In genomic region chr9:21331676-21332402, GRCh38 we compare ENCODE assay signal across 12 cellular contexts. TPM values are rescaled to one million over a fixed set of nuclear protein-coding genes. Genes with fewer than 3 reads are reported as not detected.
DNase-seq lines count a peak whose midpoint lies in the region; ATAC-seq, FAIRE-seq and TF ChIP-seq lines count a peak whose summit lies in the region.
"Had no signal": no experiment of that assay in that cellular context is flagged by ENCODE, and none has a peak within 500 bp of the region (broad histone marks: within the 10 kb centered on the region; RNA-seq: fewer than 3 reads in every experiment).

No MANE protein-coding gene starts in this region.

- 31 to 41% methylated on average over 5 of the region's 5 CpGs for WGBS in pancreas, 2 donors
- 51% methylated on average over 5 of the region's 5 CpGs for WGBS in testis, 2 donors

- no peak for ATAC-seq in pancreas
- ATAC-seq in activated CD4-positive, CD25-positive, alpha-beta regulatory T cell treated with anti-CD3 and anti-CD28 coated beads, Interleukin-2, amount 50 U/mL, for 24 hours, result no peak
- ATAC-seq: mucosa of descending colon had no signal

- TF ChIP-seq POLR2A in GM12891 (IDR thresholded peaks at IDR 0.05; ENCODE audit: low read depth, low read length) (no peak), testis (IDR thresholded peaks at IDR 0.05) (no peak)

- H3K27me3 ChIP-seq in pancreas, result no peaks in the 10 kb centered on the region
- no peaks in the 10 kb centered on the region for H3K27me3 ChIP-seq in testis

- no peak overlapping the region for H3K27ac Mint-ChIP-seq in activated CD4-positive, alpha-beta memory T cell treated with anti-CD3 and anti-CD28 coated beads, Interleukin-2, amount 10 ng/mL, durations not matched to agents 7 days and 5 days

- DNase-seq in AG04449 (ENCODE audit: low read depth, low spot score) (no peak), GM12891 (ENCODE audit: insufficient read length, low spot score) (no peak), iris pigment epithelial cell (ENCODE audit: low read depth) (peak; percentile 11), pancreas (no peak), testis (no peak)
- DNase-seq in activated CD4-positive, alpha-beta memory T cell treated with anti-CD3 and anti-CD28 coated beads, Interleukin-2, amount 10 ng/mL, durations not matched to agents 7 days and 5 days, result no peak
- no peak for DNase-seq in stimulated activated naive CD4-positive, alpha-beta T cell (lab: John Stamatoyannopoulos, UW)
- DNase-seq: mucosa of descending colon, NCI-H446 treated with DMSO at 0.1 percent for 48 hours, substantia nigra had no signal

- H3K36me3 ChIP-seq in pancreas, result no peaks in the 10 kb centered on the region
- H3K36me3 ChIP-seq in testis (ENCODE audit: low read depth, missing control alignments), result no peaks in the 10 kb centered on the region

- peaks cover 38% of the 10 kb centered on the region for H3K36me3 Mint-ChIP-seq in activated CD4-positive, alpha-beta memory T cell treated with anti-CD3 and anti-CD28 coated beads, Interleukin-2, amount 10 ng/mL, durations not matched to agents 7 days and 5 days (ENCODE audit: low read depth)

- H3K4me1 Mint-ChIP-seq in activated CD4-positive, alpha-beta memory T cell treated with anti-CD3 and anti-CD28 coated beads, Interleukin-2, amount 10 ng/mL, durations not matched to agents 7 days and 5 days, result peaks cover 59% of the 10 kb centered on the region

- peak overlapping the region; percentile 10 for H3K4me3 Mint-ChIP-seq in activated CD4-positive, alpha-beta memory T cell treated with anti-CD3 and anti-CD28 coated beads, Interleukin-2, amount 10 ng/mL, durations not matched to agents 7 days and 5 days

- no peak for TF ChIP-seq CTCF in AG04449 (IDR thresholded peaks at IDR 0.05; ENCODE audit: insufficient read depth, low read length, missing control alignments)
- TF ChIP-seq CTCF in pancreas (IDR thresholded peaks at IDR 0.05), result no peak
- TF ChIP-seq CTCF in testis (IDR thresholded peaks at IDR 0.05), result no peak

- H3K9me3 Mint-ChIP-seq in activated CD4-positive, alpha-beta memory T cell treated with anti-CD3 and anti-CD28 coated beads, Interleukin-2, amount 10 ng/mL, durations not matched to agents 7 days and 5 days, result no peaks in the 10 kb centered on the region

- no peaks in the 10 kb centered on the region for H3K9me3 ChIP-seq in pancreas
- no peaks in the 10 kb centered on the region for H3K9me3 ChIP-seq in testis
- H3K9me3 ChIP-seq: mucosa of descending colon had no signal

- FAIRE-seq in GM12891 (lab: Jason Lieb, UNC) (peak; percentile 40), pancreas (lab: Jason Lieb, UNC) (no peak)

- H3K4me3 ChIP-seq in AG04449 (ENCODE audit: low read depth, low read length) (peak overlapping the region; percentile 9; the same call in 1 of the 2 replicates), pancreas (no peak overlapping the region), testis (no peak overlapping the region)
- H3K4me3 ChIP-seq: mucosa of descending colon had no signal

- intact Hi-C loops in pancreas (cut with DNase I), result no loop called here
- intact Hi-C loops in testis (cut with DNase I; ENCODE audit: low total_unique reads), result no loop called here

- peaks cover 2% of the 10 kb centered on the region for H3K27me3 Mint-ChIP-seq in activated CD4-positive, alpha-beta memory T cell treated with anti-CD3 and anti-CD28 coated beads, Interleukin-2, amount 10 ng/mL, durations not matched to agents 7 days and 5 days

- H3K27ac ChIP-seq in pancreas (no peak overlapping the region), testis (no peak overlapping the region)

- POLR2A ChIA-PET in AG04449 (lab: Yijun Ruan, JAX), result interaction anchor here (0.9 kb wide), 1 partner anchor 10 kb away, joined by 7 read pairs; no protein-coding TSS in a partner anchor
- POLR2A ChIA-PET in activated CD4-positive, alpha-beta memory T cell treated with anti-CD3 and anti-CD28 coated beads, Interleukin-2, amount 10 ng/mL, durations not matched to agents 7 days and 5 days (lab: Charles Lee), result no interaction called here

- CTCF ChIA-PET in AG04449 (lab: Yijun Ruan, JAX), result interaction anchor here (0.7 to 5.0 kb wide), 5 partner anchors 13 to 912 kb away, joined by 4 to 36 read pairs (median 4); no protein-coding TSS in a partner anchor
- CTCF ChIA-PET in activated CD4-positive, alpha-beta memory T cell treated with anti-CD3 and anti-CD28 coated beads, Interleukin-2, amount 10 ng/mL, durations not matched to agents 7 days and 5 days (lab: Charles Lee), result interaction anchor here (4.0 kb wide), 1 partner anchor 63 kb away, joined by 39 read pairs; no protein-coding TSS in a partner anchor

- H3K4me1 ChIP-seq in pancreas, result peaks cover 15 to 49% (median 36%) of the 10 kb centered on the region in 3 donors
- H3K4me1 ChIP-seq in testis, result peaks cover 29% of the 10 kb centered on the region

TF ChIP-seq in GM12891, 5 proteins besides CTCF, POLR2A, EP300 and RAD21:
- TF ChIP-seq SPI1 (IDR thresholded peaks at IDR 0.05; ENCODE audit: low read depth, low read length) (no peak), POU2F2 (IDR thresholded peaks at IDR 0.05; ENCODE audit: low read depth, low read length) (no peak), PAX5 (IDR thresholded peaks at IDR 0.05; ENCODE audit: insufficient read depth, low read length, severe bottlenecking) (no peak), TAF1 (IDR thresholded peaks at IDR 0.05; ENCODE audit: low read depth, low read length) (no peak), POLR2AphosphoS5 (IDR thresholded peaks at IDR 0.05; ENCODE audit: low read depth, low read length) (no peak)

RNA-seq across cellular contexts. Expression of gene KLHL9, which starts 3.4 kb away (rescaled TPM):
- 8.0 TPM for polyA plus RNA-seq in GM12891 (2012; ENCODE audit: low read depth, missing spikeins)
- 10 to 100 TPM; 17.0 to 18.0 TPM for total RNA-seq in activated CD4-positive, alpha-beta memory T cell treated with anti-CD3 and anti-CD28 coated beads, Interleukin-2, amount 10 ng/mL, durations not matched to agents 7 days and 5 days
- total RNA-seq in pancreas (10 to 100 TPM in 2 of 6 donors, 1 to 10 TPM in 4; 5.4 to 14.8 (median 7.3) TPM), testis (10 to 100 TPM; 17.4 to 19.3 TPM)
- polyA plus RNA-seq in pancreas (1 to 10 TPM; 3.2 to 7.8 TPM), testis (ENCODE audit: insufficient read depth, low read depth, low replicate concordance) (12.7 TPM)

RNA-seq across cellular contexts. Expression of gene IFNA6, which starts 18.8 kb away (rescaled TPM):
- not detected for polyA plus RNA-seq in GM12891 (2012; ENCODE audit: low read depth, missing spikeins)
- not detected for total RNA-seq in activated CD4-positive, alpha-beta memory T cell treated with anti-CD3 and anti-CD28 coated beads, Interleukin-2, amount 10 ng/mL, durations not matched to agents 7 days and 5 days
- total RNA-seq in pancreas (not detected), testis (under 1 TPM in 1 of 2 donors, not detected in 1; 0.39 TPM)
- polyA plus RNA-seq in pancreas (not detected), testis (ENCODE audit: insufficient read depth, low read depth, low replicate concordance) (not detected)
- total RNA-seq: mucosa of descending colon, SK-MEL-5 had no signal

RNA-seq across cellular contexts. Expression of gene IFNA5, which starts 26.7 kb away (rescaled TPM):
- polyA plus RNA-seq in GM12891 (2012; ENCODE audit: low read depth, missing spikeins), result not detected
- not detected for total RNA-seq in activated CD4-positive, alpha-beta memory T cell treated with anti-CD3 and anti-CD28 coated beads, Interleukin-2, amount 10 ng/mL, durations not matched to agents 7 days and 5 days
- total RNA-seq in pancreas (not detected), testis (not detected)
- polyA plus RNA-seq in pancreas (not detected), testis (ENCODE audit: insufficient read depth, low read depth, low replicate concordance) (not detected)
- total RNA-seq: SK-MEL-5 had no signal

RNA-seq across cellular contexts. Expression of gene IFNA13, which starts 36.0 kb away (rescaled TPM):
- not detected for polyA plus RNA-seq in GM12891 (2012; ENCODE audit: low read depth, missing spikeins)
- total RNA-seq in activated CD4-positive, alpha-beta memory T cell treated with anti-CD3 and anti-CD28 coated beads, Interleukin-2, amount 10 ng/mL, durations not matched to agents 7 days and 5 days, result not detected
- total RNA-seq in pancreas, result not detected
- polyA plus RNA-seq in pancreas, result under 1 TPM in 1 of 2 donors, not detected in 1; 0.07 TPM
- 1 to 10 TPM in 1 of 2 donors, under 1 TPM in 1; 0.63 to 1.9 TPM for total RNA-seq in testis
- polyA plus RNA-seq in testis (ENCODE audit: insufficient read depth, low read depth, low replicate concordance), result not detected
- total RNA-seq: mucosa of descending colon, SK-MEL-5 had no signal

RNA-seq across cellular contexts. Expression of gene IFNA2, which starts 53.4 kb away (rescaled TPM):
- 0.31 TPM for polyA plus RNA-seq in GM12891 (2012; ENCODE audit: low read depth, missing spikeins)
- not detected for total RNA-seq in activated CD4-positive, alpha-beta memory T cell treated with anti-CD3 and anti-CD28 coated beads, Interleukin-2, amount 10 ng/mL, durations not matched to agents 7 days and 5 days
- not detected for total RNA-seq in pancreas
- not detected for polyA plus RNA-seq in pancreas
- total RNA-seq in testis, result 1 to 10 TPM; 1.2 to 1.3 TPM
- polyA plus RNA-seq in testis (ENCODE audit: insufficient read depth, low read depth, low replicate concordance), result not detected
- total RNA-seq: mucosa of descending colon, SK-MEL-5 had no signal
